15 cellular contexts compared by ENCODE assay signal in genomic region chr3:105409364-105409763, GRCh38. TPM values are rescaled to one million over a fixed set of nuclear protein-coding genes. Genes with fewer than 3 reads are reported as not detected.
A peak's percentile ranks its signal among the peaks of the same experiment; 100 is the strongest.
DNase-seq lines count a peak whose midpoint lies in the region; FAIRE-seq and TF ChIP-seq lines count a peak whose summit lies in the region.
"Had no signal": no experiment of that assay in that cellular context is flagged by ENCODE, and none has a peak within 500 bp of the region (broad histone marks: within the 10 kb centered on the region; RNA-seq: fewer than 3 reads in every experiment).

No MANE protein-coding gene starts in this region.

- intact Hi-C loops in mammary epithelial cell (cut with micrococcal nuclease): no loop called here

- dilution Hi-C loops in mammary epithelial cell (cut with HindIII; ENCODE audit: low sequenced_read_pairs): no loop called here

- no peaks in the 10 kb centered on the region for H3K4me1 ChIP-seq in mammary epithelial cell (ENCODE audit: insufficient read depth, low read length)
- H3K4me1 ChIP-seq: BLaER1 treated with 17β-estradiol and CSF1 and Interleukin-3, amounts not matched to agents 10 nM and 100 nM had no signal

- no peak overlapping the region for H3K9ac ChIP-seq in mammary epithelial cell (ENCODE audit: insufficient read depth, low read length)
- H3K9ac ChIP-seq: BLaER1 treated with 17β-estradiol and CSF1 and Interleukin-3, amounts not matched to agents 10 nM and 100 nM had no signal

- TF ChIP-seq CTCF in mammary epithelial cell (conservative IDR thresholded peaks at IDR 0.05 in 1 of 2, IDR thresholded peaks at IDR 0.05 in 1 of 2; ENCODE audit: extremely low read depth in 1 of 2, insufficient read depth in 1 of 2, low read depth in 1 of 2, low read length in 2 of 2) (no peak), GM20000 (IDR thresholded peaks at IDR 0.05; ENCODE audit: extremely low read depth, missing control alignments) (no peak)

- CTCF ChIA-PET in mammary epithelial cell (lab: Charles Lee; ENCODE audit: low non-redundant PET): no interaction called here

- no peaks in the 10 kb centered on the region for H4K20me1 ChIP-seq in mammary epithelial cell (ENCODE audit: insufficient read depth, low read length)

- H3K27ac ChIP-seq in mammary epithelial cell (ENCODE audit: insufficient read depth, low read depth, low read length): no peak overlapping the region
- H3K27ac ChIP-seq: BLaER1 treated with 17β-estradiol and CSF1 and Interleukin-3, amounts not matched to agents 10 nM and 100 nM had no signal

- no peak for TF ChIP-seq POLR2A in H54 (IDR thresholded peaks at IDR 0.05; ENCODE audit: low read depth, low read length)

- in situ Hi-C loops in mammary epithelial cell (cut with MboI; ENCODE audit: low sequenced_read_pairs in 2 of 2): no loop called here

- no peak overlapping the region for H3K4me2 ChIP-seq in mammary epithelial cell (ENCODE audit: insufficient read depth, low read depth, low read length)
- H3K4me2 ChIP-seq: BLaER1 treated with 17β-estradiol and CSF1 and Interleukin-3, amounts not matched to agents 10 nM and 100 nM; GM23338 had no signal

- 100% methylated on average over 2 of the region's 2 CpGs for WGBS in mammary epithelial cell (ENCODE audit: low coverage, missing lambda C conversion rate)

- peaks cover 22% of the 10 kb centered on the region for H3K79me2 ChIP-seq in mammary epithelial cell (ENCODE audit: insufficient read depth, low read length)

- BruUV-seq in mammary epithelial cell (replicated peaks; lab: Mats Ljungman, UMichigan): no TSS peak

- FAIRE-seq in H54 (lab: Jason Lieb, UNC) (peak; percentile 11), RCC 7860 (lab: Jason Lieb, UNC) (peak; percentile 58)
- FAIRE-seq: GM18507 had no signal

- H3K27me3 ChIP-seq in mammary epithelial cell (ENCODE audit: insufficient read depth, low read length): no peaks in the 10 kb centered on the region
- H3K27me3 ChIP-seq: BLaER1 treated with 17β-estradiol and CSF1 and Interleukin-3, amounts not matched to agents 10 nM and 100 nM had no signal

- no peak overlapping the region for H3K4me3 ChIP-seq in mammary epithelial cell (replicated peaks in 1 of 3; ENCODE audit: insufficient read depth in 1 of 3, low read depth in 2 of 3, low read length in 3 of 3)
- H3K4me3 ChIP-seq: BLaER1 treated with 17β-estradiol and CSF1 and Interleukin-3, amounts not matched to agents 10 nM and 100 nM; GM23338 had no signal

- H3K9me3 ChIP-seq in mammary epithelial cell (replicated peaks; ENCODE audit: insufficient read depth, low read length): no peaks in the 10 kb centered on the region
- H3K9me3 ChIP-seq: BLaER1 treated with 17β-estradiol and CSF1 and Interleukin-3, amounts not matched to agents 10 nM and 100 nM had no signal

- H2AFZ ChIP-seq in mammary epithelial cell (ENCODE audit: low read depth, low read length): no peak overlapping the region
- H2AFZ ChIP-seq: GM23338 had no signal

- DNase-seq in H54 (ENCODE audit: insufficient read length, low spot score) (no peak), RCC 7860 (ENCODE audit: low spot score) (peak; percentile 52), mammary epithelial cell (peak; percentile 60), kidney tubule cell (ENCODE audit: low spot score) (peak; percentile 66), GM20000 (ENCODE audit: low spot score) (no peak), HCEC 1CT (no peak), MV-4-11 (lab: John Stamatoyannopoulos, UW) (no peak)
- DNase-seq: ACHN; CD4-positive, CD25-positive, alpha-beta regulatory T cell; DMS53; H9; KG1 had no signal

- no peaks in the 10 kb centered on the region for H3K36me3 ChIP-seq in mammary epithelial cell (ENCODE audit: insufficient read depth, low read length)
- H3K36me3 ChIP-seq: BLaER1 treated with 17β-estradiol and CSF1 and Interleukin-3, amounts not matched to agents 10 nM and 100 nM had no signal

RNA-seq across cellular contexts. Expression of gene ALCAM, which starts 42.7 kb away (rescaled TPM):
- total RNA-seq in mammary epithelial cell: 10 to 100 TPM; 67.6 to 88.4 TPM
- polyA plus RNA-seq in mammary epithelial cell: 64.0 TPM
- polyA minus RNA-seq in mammary epithelial cell: 83.6 TPM

Comparison
In these comparisons a context has a peak if more than half of its experiments do, and no peak if none do; other contexts are left out.
1. DNase-seq: peak in RCC 7860 (single experiment), mammary epithelial cell (single experiment) and kidney tubule cell (single experiment); none in H54 (single experiment), GM20000 (single experiment), HCEC 1CT (single experiment) and MV-4-11 (single experiment).